In the genomic region with DNA sequence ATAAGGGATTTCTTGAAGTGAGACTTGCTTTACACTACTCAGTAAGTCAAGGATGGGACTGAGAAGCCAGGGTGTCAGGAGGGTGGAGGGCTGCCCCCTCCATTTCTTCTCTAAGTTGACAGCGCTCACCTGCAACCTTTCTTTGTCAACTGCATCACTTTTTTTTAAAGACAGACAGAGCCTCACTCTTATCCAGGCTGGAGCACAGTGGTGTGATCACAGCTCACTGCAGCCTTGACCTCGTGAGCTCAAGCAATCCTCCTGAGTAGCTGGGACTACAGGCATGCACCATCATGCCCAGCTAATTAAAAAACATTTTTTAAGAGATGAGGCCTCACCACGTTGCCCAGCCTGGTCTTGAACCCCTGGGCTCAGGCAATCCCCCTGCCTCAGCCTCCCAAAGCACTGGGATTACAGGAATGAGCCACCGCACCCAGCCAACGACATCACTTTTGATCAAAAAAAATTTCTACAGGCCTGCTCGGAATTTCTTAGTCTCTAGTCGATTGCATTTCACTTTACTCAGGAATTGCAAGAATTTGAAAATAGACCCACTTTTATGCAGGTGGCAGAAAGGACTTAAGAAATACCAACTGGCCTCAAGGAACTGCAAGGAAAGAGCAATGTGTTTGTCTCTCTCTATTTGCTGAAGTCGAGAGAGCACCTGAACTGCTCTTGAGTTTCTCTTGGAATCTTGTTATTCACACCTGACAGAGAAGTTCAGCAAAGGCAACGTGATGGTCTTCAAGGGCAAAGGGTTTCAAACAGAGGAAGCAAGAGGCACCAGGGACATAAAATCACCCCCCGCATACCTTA, we compare ENCODE assay signal across 27 cellular contexts.
A peak's percentile ranks its signal among the peaks of the same experiment; 100 is the strongest.
DNase-seq lines count a peak whose midpoint lies in the region; ATAC-seq, FAIRE-seq and TF ChIP-seq lines count a peak whose summit lies in the region.
"Had no signal": no experiment of that assay in that cellular context is flagged by ENCODE, and none has a peak within 500 bp of the region (broad histone marks: within the 10 kb centered on the region; RNA-seq: fewer than 3 reads in every experiment).

No MANE protein-coding gene starts in this region.

- H3K9me3 ChIP-seq in Caco-2 (no peaks in the 10 kb centered on the region), body of pancreas (no peaks in the 10 kb centered on the region), pancreas (no peaks in the 10 kb centered on the region)
- H3K9me3 ChIP-seq: BLaER1 treated with 17β-estradiol and CSF1 and Interleukin-3, amounts not matched to agents 10 nM and 100 nM; SJCRH30; thoracic aorta had no signal

- CTCF ChIA-PET in Caco-2 (lab: Charles Lee), result no interaction called here
- CTCF ChIA-PET in activated CD8-positive, alpha-beta T cell treated with anti-CD3 and anti-CD28 coated beads for 36 hours (lab: Charles Lee), result interaction anchor here (1.0 to 9.0 kb wide), 4 partner anchors 10 to 124 kb away, joined by 4 to 66 read pairs (median 10); no protein-coding TSS in a partner anchor

- H3K36me3 ChIP-seq in Caco-2 (ENCODE audit: control insufficient read depth, insufficient read depth, low read length), result no peaks in the 10 kb centered on the region
- H3K36me3 ChIP-seq in body of pancreas (replicated peaks in 1 of 2; ENCODE audit: insufficient read depth in 1 of 2, low read depth in 2 of 2), result no peaks in the 10 kb centered on the region
- no peaks in the 10 kb centered on the region for H3K36me3 ChIP-seq in pancreas
- H3K36me3 ChIP-seq: BLaER1 treated with 17β-estradiol and CSF1 and Interleukin-3, amounts not matched to agents 10 nM and 100 nM; SJCRH30; WERI-Rb-1 had no signal

- H3K4me3 ChIP-seq in Caco-2 (ENCODE audit: low read depth, low read length) (no peak overlapping the region), body of pancreas (no peak overlapping the region), pancreas (no peak overlapping the region)
- H3K4me3 ChIP-seq: BLaER1 treated with 17β-estradiol and CSF1 and Interleukin-3, amounts not matched to agents 10 nM and 100 nM; dorsolateral prefrontal cortex; GM12878; SJCRH30; thoracic aorta had no signal

- peaks cover 43% of the 10 kb centered on the region for H3K4me1 Mint-ChIP-seq in Caco-2 (ENCODE audit: low read depth, unreplicated experiment)
- H3K4me1 Mint-ChIP-seq in activated CD8-positive, alpha-beta T cell treated with anti-CD3 and anti-CD28 coated beads for 36 hours (ENCODE audit: low read depth), result no peaks in the 10 kb centered on the region
- H3K4me1 Mint-ChIP-seq: activated CD4-positive, alpha-beta T cell treated with anti-CD3 and anti-CD28 coated beads, Interleukin-2, amount 10 ng/mL, durations not matched to agents 24 days and 14 days; activated naive CD8-positive, alpha-beta T cell treated with anti-CD3 and anti-CD28 coated beads, Interleukin-2, amount 50 U/mL, for 24 hours; IgD-negative memory B cell; naive thymus-derived CD8-positive, alpha-beta T cell had no signal

- POLR2A ChIA-PET in Caco-2 (lab: Charles Lee), result no interaction called here
- POLR2A ChIA-PET in activated CD8-positive, alpha-beta T cell treated with anti-CD3 and anti-CD28 coated beads for 36 hours (lab: Charles Lee), result interaction anchor here (1.3 kb wide), 1 partner anchor 10 kb away, joined by 3 read pairs; no protein-coding TSS in a partner anchor

- H3K27me3 ChIP-seq in Caco-2 (replicated peaks; ENCODE audit: control insufficient read depth, insufficient read depth, low read length), result no peaks in the 10 kb centered on the region
- no peaks in the 10 kb centered on the region for H3K27me3 ChIP-seq in body of pancreas
- no peaks in the 10 kb centered on the region for H3K27me3 ChIP-seq in pancreas
- H3K27me3 ChIP-seq: BLaER1 treated with 17β-estradiol and CSF1 and Interleukin-3, amounts not matched to agents 10 nM and 100 nM; dorsolateral prefrontal cortex; SJCRH30 had no signal

- no peak for TF ChIP-seq POLR2A in body of pancreas (IDR thresholded peaks at IDR 0.05)

- BruUV-seq in Caco-2 (replicated peaks; lab: Mats Ljungman, UMichigan), result no TSS peak

- H3K27me3 Mint-ChIP-seq in Caco-2 (ENCODE audit: insufficient read depth, unreplicated experiment), result no peaks in the 10 kb centered on the region
- no peaks in the 10 kb centered on the region for H3K27me3 Mint-ChIP-seq in activated CD8-positive, alpha-beta T cell treated with anti-CD3 and anti-CD28 coated beads for 36 hours
- H3K27me3 Mint-ChIP-seq: activated CD4-positive, alpha-beta T cell treated with anti-CD3 and anti-CD28 coated beads, Interleukin-2, amount 10 ng/mL, durations not matched to agents 24 days and 14 days; activated naive CD8-positive, alpha-beta T cell treated with anti-CD3 and anti-CD28 coated beads, Interleukin-2, amount 50 U/mL, for 24 hours; naive thymus-derived CD8-positive, alpha-beta T cell had no signal

- FAIRE-seq in pancreas (lab: Jason Lieb, UNC), result no peak
- FAIRE-seq: GM12878 had no signal

- DNase-seq in Caco-2 (no peak), body of pancreas (peak in 3 of 4 donors; percentile 28 to 48 (median 31)), left lobe of liver (ENCODE audit: low spot score) (no peak), pancreas (peak in 1 of 6 donors; percentile 15)
- DNase-seq in effector CD4-positive, alpha-beta T cell, result no peak
- no peak for DNase-seq in NK-92 treated with Interleukin-12 subunit alpha and Interleukin-12 subunit beta, amount 100 ng/mL, for 24 hours (lab: John Stamatoyannopoulos, UW)
- DNase-seq in activated CD8-positive, alpha-beta T cell treated with anti-CD3 and anti-CD28 coated beads for 36 hours, result no peak
- DNase-seq: activated CD4-positive, alpha-beta T cell treated with anti-CD3 and anti-CD28 coated beads, Interleukin-2, amount 10 ng/mL, durations not matched to agents 24 days and 14 days; activated gamma-delta T cell treated with Interleukin-2 at 50 U/mL for 16 hours; activated naive CD8-positive, alpha-beta T cell treated with anti-CD3 and anti-CD28 coated beads, Interleukin-2, amount 50 U/mL, for 24 hours; activated T-cell treated with anti-CD3 and anti-CD28 coated beads, Interleukin-2, amount 50 U/mL, for 4 hours; COR-L47; dorsolateral prefrontal cortex; glutamatergic neuron; kidney glomerular epithelial cell; naive thymus-derived CD8-positive, alpha-beta T cell; NCI-H1048; NCI-H187 treated with DMSO at 0.1 percent for 48 hours; SJCRH30; stimulated activated naive CD8-positive, alpha-beta T cell treated with anti-CD3 and anti-CD28 coated beads, Interleukin-15, Interleukin-2, amounts not matched to agents 100 U/mL and 50 U/mL, for 24 hours; T1000; WERI-Rb-1 had no signal

- H3K27ac ChIP-seq in body of pancreas (peak overlapping the region; percentile 70 to 97 (median 94)), pancreas (peak overlapping the region; percentile 68 to 95 (median 84))
- H3K27ac ChIP-seq: BLaER1 treated with 17β-estradiol and CSF1 and Interleukin-3, amounts not matched to agents 10 nM and 100 nM; dorsolateral prefrontal cortex; SJCRH30; thoracic aorta; WERI-Rb-1 had no signal

- 65 to 67% methylated on average over 10 of the region's 10 CpGs for WGBS in body of pancreas, 2 donors
- 63 to 69% methylated on average over 10 of the region's 10 CpGs for WGBS in pancreas, 2 donors

- no peaks in the 10 kb centered on the region for H3K36me3 Mint-ChIP-seq in Caco-2 (ENCODE audit: insufficient read depth, unreplicated experiment)
- no peaks in the 10 kb centered on the region for H3K36me3 Mint-ChIP-seq in activated CD8-positive, alpha-beta T cell treated with anti-CD3 and anti-CD28 coated beads for 36 hours (ENCODE audit: low read depth)

- H3K4me1 ChIP-seq in Caco-2, result peaks cover 47% of the 10 kb centered on the region
- H3K4me1 ChIP-seq in body of pancreas, result peaks cover 60% of the 10 kb centered on the region
- peaks cover 27 to 40% (median 38%) of the 10 kb centered on the region in 3 donors for H3K4me1 ChIP-seq in pancreas
- H3K4me1 ChIP-seq: SJCRH30 had no signal

- peak overlapping the region; percentile 4 for H3K27ac Mint-ChIP-seq in Caco-2 (ENCODE audit: unreplicated experiment)
- no peak overlapping the region for H3K27ac Mint-ChIP-seq in activated CD8-positive, alpha-beta T cell treated with anti-CD3 and anti-CD28 coated beads for 36 hours
- H3K27ac Mint-ChIP-seq: activated CD4-positive, alpha-beta T cell treated with anti-CD3 and anti-CD28 coated beads, Interleukin-2, amount 10 ng/mL, durations not matched to agents 24 days and 14 days; activated naive CD8-positive, alpha-beta T cell treated with anti-CD3 and anti-CD28 coated beads, Interleukin-2, amount 50 U/mL, for 24 hours; IgD-negative memory B cell had no signal

- H3K9me3 Mint-ChIP-seq in Caco-2 (ENCODE audit: unreplicated experiment), result peaks cover 9% of the 10 kb centered on the region
- H3K9me3 Mint-ChIP-seq in activated CD8-positive, alpha-beta T cell treated with anti-CD3 and anti-CD28 coated beads for 36 hours, result no peaks in the 10 kb centered on the region
- H3K9me3 Mint-ChIP-seq: activated CD4-positive, alpha-beta T cell treated with anti-CD3 and anti-CD28 coated beads, Interleukin-2, amount 10 ng/mL, durations not matched to agents 24 days and 14 days; activated naive CD8-positive, alpha-beta T cell treated with anti-CD3 and anti-CD28 coated beads, Interleukin-2, amount 50 U/mL, for 24 hours; activated T-cell treated with anti-CD3 and anti-CD28 coated beads, Interleukin-2, amount 50 U/mL, for 4 hours; IgD-negative memory B cell; naive thymus-derived CD8-positive, alpha-beta T cell had no signal

- no peak for TF ChIP-seq CTCF in Caco-2 (IDR thresholded peaks at IDR 0.05; ENCODE audit: insufficient read depth in 1 of 2, low read depth in 1 of 2, low read length in 1 of 2, severe bottlenecking in 1 of 2, unreplicated experiment in 1 of 2)
- TF ChIP-seq CTCF in body of pancreas (IDR thresholded peaks at IDR 0.05), result no peak
- no peak for TF ChIP-seq CTCF in pancreas (IDR thresholded peaks at IDR 0.05)
- no peak for TF ChIP-seq CTCF in activated CD8-positive, alpha-beta T cell treated with anti-CD3 and anti-CD28 coated beads for 36 hours (IDR thresholded peaks at IDR 0.05)

- H3K4me3 Mint-ChIP-seq in Caco-2 (ENCODE audit: unreplicated experiment), result no peak overlapping the region
- no peak overlapping the region for H3K4me3 Mint-ChIP-seq in activated CD8-positive, alpha-beta T cell treated with anti-CD3 and anti-CD28 coated beads for 36 hours
- H3K4me3 Mint-ChIP-seq: activated CD4-positive, alpha-beta T cell treated with anti-CD3 and anti-CD28 coated beads, Interleukin-2, amount 10 ng/mL, durations not matched to agents 24 days and 14 days; activated naive CD8-positive, alpha-beta T cell treated with anti-CD3 and anti-CD28 coated beads, Interleukin-2, amount 50 U/mL, for 24 hours; activated T-cell treated with anti-CD3 and anti-CD28 coated beads, Interleukin-2, amount 50 U/mL, for 4 hours; IgD-negative memory B cell; naive thymus-derived CD8-positive, alpha-beta T cell had no signal

- intact Hi-C loops in Caco-2 (cut with micrococcal nuclease; ENCODE audit: unreplicated experiment) (no loop called here), body of pancreas (cut with DNase I) (no loop called here), pancreas (cut with DNase I) (no loop called here)
- intact Hi-C loops in activated CD8-positive, alpha-beta T cell treated with anti-CD3 and anti-CD28 coated beads for 36 hours (cut with micrococcal nuclease), result no loop called here

- ATAC-seq in body of pancreas (no peak), left lobe of liver (peak; percentile 52), pancreas (peak; percentile 21 to 48 (median 38)), GM19467 (IDR thresholded peaks at IDR 0.05; ENCODE audit: unreplicated experiment) (no peak)
- no peak for ATAC-seq in activated CD8-positive, alpha-beta T cell treated with anti-CD3 and anti-CD28 coated beads for 36 hours
- ATAC-seq: activated naive CD8-positive, alpha-beta T cell treated with anti-CD3 and anti-CD28 coated beads, Interleukin-2, amount 50 U/mL, for 24 hours; activated T-cell treated with anti-CD3 and anti-CD28 coated beads, Interleukin-2, amount 50 U/mL, for 4 hours; GM12878; naive thymus-derived CD8-positive, alpha-beta T cell; stimulated activated naive CD8-positive, alpha-beta T cell treated with anti-CD3 and anti-CD28 coated beads, Interleukin-15, Interleukin-2, amounts not matched to agents 100 U/mL and 50 U/mL, for 24 hours had no signal

Comparison
In these comparisons a context has a peak if more than half of its experiments do, and no peak if none do; other contexts are left out.
1. DNase-seq: peak in body of pancreas (3 of 4); none in Caco-2 (0 of 2), left lobe of liver (single experiment), effector CD4-positive, alpha-beta T cell (single experiment), NK-92 treated with Interleukin-12 subunit alpha and Interleukin-12 subunit beta, amount 100 ng/mL, for 24 hours (single experiment) and activated CD8-positive, alpha-beta T cell treated with anti-CD3 and anti-CD28 coated beads for 36 hours (single experiment).
2. ATAC-seq: peak in left lobe of liver (single experiment) and pancreas (4 of 4); none in body of pancreas (single experiment), GM19467 (single experiment) and activated CD8-positive, alpha-beta T cell treated with anti-CD3 and anti-CD28 coated beads for 36 hours (single experiment).